ENCODE assay signal across 25 cellular contexts in genomic region chr9:71608021-71608420, GRCh38.
"Had no signal": no experiment of that assay in that cellular context is flagged by ENCODE, and none has a peak within 500 bp of the region (broad histone marks: within the 10 kb centered on the region; RNA-seq: fewer than 3 reads in every experiment).

No MANE protein-coding gene starts in this region.

- H3K4me1 ChIP-seq: body of pancreas, heart right ventricle, left lung, psoas muscle, stomach, testis, upper lobe of left lung had no signal

- H3K36me3 Mint-ChIP-seq: activated naive CD8-positive, alpha-beta T cell treated with anti-CD3 and anti-CD28 coated beads, Interleukin-2, amount 10 ng/mL, durations not matched to agents 7 days and 5 days; immature natural killer cell had no signal

- H3K27me3 ChIP-seq: body of pancreas, cardiac muscle cell, heart right ventricle, left lung, stomach, testis, upper lobe of left lung had no signal

- DNase-seq: activated B cell treated with CpG ODN at 0.5 μM for 24 hours; activated CD4-positive, alpha-beta T cell treated with anti-CD3 and anti-CD28 coated beads for 4 hours; activated CD4-positive, alpha-beta T cell treated with anti-CD3 and anti-CD28 coated beads, Interleukin-2, amount 50 U/mL, for 48 hours; activated naive CD4-positive, alpha-beta T cell treated with Interleukin-2 at 50 U/mL for 16 hours; activated naive CD8-positive, alpha-beta T cell treated with anti-CD3 and anti-CD28 coated beads, Interleukin-2, amount 10 ng/mL, durations not matched to agents 7 days and 5 days; activated T-cell treated with anti-CD3 and anti-CD28 coated beads, Interleukin-2, amount 50 U/mL, for 48 hours; amygdala; body of pancreas; cortex of kidney; heart right ventricle; immature natural killer cell; kidney glomerular epithelial cell; left lung; natural killer cell; stimulated activated CD4-positive, alpha-beta T cell treated with anti-CD3 and anti-CD28 coated beads, Interleukin-1b, Interleukin-23, amount 100 ng/mL, for 48 hours; stomach; T-helper 9 cell; upper lobe of left lung had no signal

- H3K4me1 Mint-ChIP-seq: natural killer cell; stimulated activated memory B cell treated with anti-CD40 and anti-IgM and Interleukin-4, amounts not matched to agents 10 μg/mL and 1 μg/mL and 100 μg/mL, for 72 hours had no signal

- H3K27me3 Mint-ChIP-seq: activated B cell treated with CpG ODN at 0.5 μM for 24 hours; stimulated activated memory B cell treated with anti-CD40 and anti-IgM and Interleukin-4, amounts not matched to agents 10 μg/mL and 1 μg/mL and 100 μg/mL, for 72 hours had no signal

- ATAC-seq: body of pancreas; heart right ventricle; left lung; natural killer cell; psoas muscle; stimulated activated memory B cell treated with anti-CD40 and anti-IgM and Interleukin-4, amounts not matched to agents 10 μg/mL and 1 μg/mL and 100 μg/mL, for 72 hours had no signal

- H3K36me3 ChIP-seq: cardiac muscle cell, heart right ventricle, left lung, stomach, upper lobe of left lung had no signal

- H3K27ac Mint-ChIP-seq: activated B cell treated with CpG ODN at 0.5 μM for 24 hours; activated naive CD8-positive, alpha-beta T cell treated with anti-CD3 and anti-CD28 coated beads, Interleukin-2, amount 10 ng/mL, durations not matched to agents 7 days and 5 days; immature natural killer cell; natural killer cell; stimulated activated memory B cell treated with anti-CD40 and anti-IgM and Interleukin-4, amounts not matched to agents 10 μg/mL and 1 μg/mL and 100 μg/mL, for 72 hours had no signal

- H3K4me3 Mint-ChIP-seq: activated B cell treated with CpG ODN at 0.5 μM for 24 hours; activated naive CD8-positive, alpha-beta T cell treated with anti-CD3 and anti-CD28 coated beads, Interleukin-2, amount 10 ng/mL, durations not matched to agents 7 days and 5 days; immature natural killer cell; natural killer cell; stimulated activated memory B cell treated with anti-CD40 and anti-IgM and Interleukin-4, amounts not matched to agents 10 μg/mL and 1 μg/mL and 100 μg/mL, for 72 hours had no signal

- H3K4me3 ChIP-seq: body of pancreas, cardiac muscle cell, heart right ventricle, left lung, lung, psoas muscle, skin epidermis, stomach, testis, upper lobe of left lung had no signal

- H3K27ac ChIP-seq: cardiac muscle cell, epithelial cell of prostate, heart right ventricle, left lung, psoas muscle, stomach, testis, upper lobe of left lung had no signal

- H3K9me3 ChIP-seq: body of pancreas, testis had no signal
